ENCODE assay signal across 8 cellular contexts in the genomic region with DNA sequence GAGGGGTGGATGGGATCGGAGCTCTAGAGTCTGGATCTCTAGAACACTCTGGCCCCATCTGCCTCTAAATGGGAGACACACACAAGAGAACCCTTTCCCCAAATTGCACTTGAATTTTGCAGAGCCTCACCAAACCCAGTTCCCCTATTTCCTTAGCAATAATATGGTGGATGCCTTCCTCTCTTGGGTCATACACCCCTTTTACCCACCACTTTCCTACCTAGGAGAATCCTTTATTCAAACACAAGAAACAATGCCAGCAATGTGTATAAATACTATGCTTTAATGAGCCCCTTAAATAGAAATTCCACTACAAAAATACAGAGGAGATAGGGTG. TPM values are rescaled to one million over a fixed set of nuclear protein-coding genes. Genes with fewer than 3 reads are reported as not detected.
DNase-seq lines count a peak whose midpoint lies in the region; ATAC-seq, FAIRE-seq and TF ChIP-seq lines count a peak whose summit lies in the region.

No MANE protein-coding gene starts in this region.

- H3K79me2 ChIP-seq in DND-41 (ENCODE audit: insufficient read depth, low read length) (peaks cover 33% of the 10 kb centered on the region), PC-9 (ENCODE audit: low read depth) (peaks cover 32% of the 10 kb centered on the region)

- peak overlapping the region; percentile 91 for H3K9ac ChIP-seq in DND-41 (ENCODE audit: low read depth, low read length)

- POLR2A ChIA-PET in PC-9 (lab: Charles Lee; ENCODE audit: unreplicated experiment) = interaction anchor here (0.6 to 1.0 kb wide), 2 partner anchors 41 to 207 kb away, joined by 9 to 10 read pairs; a partner anchor contains a TSS

- DNase-seq in DND-41 (no peak), PC-9 (no peak), epithelial cell of esophagus (ENCODE audit: low read depth) (no peak), pancreas (no peak), NCI-H345 (lab: John Stamatoyannopoulos, UW) (no peak), LoVo (ENCODE audit: low spot score) (no peak), HTR-8/SVneo (ENCODE audit: insufficient read length, low spot score) (no peak)

- H3K4me3 ChIP-seq in DND-41 (ENCODE audit: low read depth in 1 of 2, low read length in 2 of 2) (peak overlapping the region; percentile 94 to 95), PC-9 (peak overlapping the region; percentile 69), epithelial cell of esophagus (ENCODE audit: low read length) (peak overlapping the region; percentile 97), pancreas (peak overlapping the region in 2 of 4 donors; percentile 62 to 79)

- WGBS in pancreas, 2 donors = 0% methylated on average over 1 of the region's 1 CpG

- no TSS peak for BruUV-seq in PC-9 (replicated peaks; lab: Mats Ljungman, UMichigan)

- H3K9me3 ChIP-seq in DND-41 (ENCODE audit: insufficient read depth, low read length, severe bottlenecking) (no peaks in the 10 kb centered on the region), PC-9 (ENCODE audit: insufficient read depth, low read depth) (no peaks in the 10 kb centered on the region), pancreas (no peaks in the 10 kb centered on the region)

- H2AFZ ChIP-seq in DND-41 (ENCODE audit: low read depth, low read length) (peak overlapping the region; percentile 76), PC-9 (peak overlapping the region; percentile 78; the same call in 1 of the 2 replicates)

- peaks cover 39% of the 10 kb centered on the region for H3K36me3 ChIP-seq in DND-41 (ENCODE audit: insufficient read depth, low read length)
- peaks cover 36% of the 10 kb centered on the region for H3K36me3 ChIP-seq in PC-9 (ENCODE audit: low read depth)
- peaks cover 0 to 33% (median 16%) of the 10 kb centered on the region in 3 donors for H3K36me3 ChIP-seq in pancreas

- peaks cover 26% of the 10 kb centered on the region for H4K20me1 ChIP-seq in DND-41 (ENCODE audit: insufficient read depth, low read length)
- H4K20me1 ChIP-seq in PC-9 (ENCODE audit: insufficient read depth) = peaks cover 7% of the 10 kb centered on the region

- peak; percentile 19 for TF ChIP-seq CTCF in DND-41 (IDR thresholded peaks at IDR 0.05; ENCODE audit: borderline replicate concordance, extremely low read depth, low read length, poor library complexity, severe bottlenecking)
- TF ChIP-seq CTCF in PC-9 (conservative IDR thresholded peaks at IDR 0.05) = no peak
- TF ChIP-seq CTCF in epithelial cell of esophagus (IDR thresholded peaks at IDR 0.05; ENCODE audit: insufficient read depth, low read depth, low read length, missing control alignments) = no peak
- TF ChIP-seq CTCF in pancreas (IDR thresholded peaks at IDR 0.05) = no peak

- H3K4me1 ChIP-seq in DND-41 (ENCODE audit: insufficient read depth, low read length) (peaks cover 37% of the 10 kb centered on the region), PC-9 (replicated peaks; ENCODE audit: insufficient read depth) (peaks cover 29% of the 10 kb centered on the region), pancreas (peaks cover 8 to 22% (median 18%) of the 10 kb centered on the region in 3 donors)

- peaks cover 17% of the 10 kb centered on the region for H3F3A ChIP-seq in PC-9 (ENCODE audit: insufficient read depth, low read depth)

- H3K27ac ChIP-seq in DND-41 (ENCODE audit: low read length) (peak overlapping the region; percentile 96), PC-9 (peak overlapping the region; percentile 85), pancreas (peak overlapping the region; percentile 74 to 95 (median 90))

- FAIRE-seq in pancreas (lab: Jason Lieb, UNC) (no peak), HTR-8/SVneo (lab: Jason Lieb, UNC) (no peak)

- H3K4me2 ChIP-seq in DND-41 (ENCODE audit: insufficient read depth, low read length) (peak overlapping the region; percentile 78), PC-9 (peak overlapping the region; percentile 88)

- H3K9me2 ChIP-seq in PC-9 (ENCODE audit: insufficient read depth) = no peaks in the 10 kb centered on the region

- ATAC-seq in DND-41 (ENCODE audit: insufficient read depth, low read depth) (no peak), pancreas (no peak), GM21576 (IDR thresholded peaks at IDR 0.05; ENCODE audit: unreplicated experiment) (no peak)

- H3K27me3 ChIP-seq in DND-41 (ENCODE audit: insufficient read depth, low read length, poor library complexity) (no peaks in the 10 kb centered on the region), PC-9 (ENCODE audit: insufficient read depth, low read depth) (no peaks in the 10 kb centered on the region), pancreas (no peaks in the 10 kb centered on the region)

- intact Hi-C loops in PC-9 (cut with micrococcal nuclease; ENCODE audit: unreplicated experiment) (no loop called here), pancreas (cut with DNase I) (no loop called here)

- CTCF ChIA-PET in PC-9 (lab: Charles Lee) = no interaction called here

RNA-seq across cellular contexts. Expression of gene SF3B4, which starts 0.8 kb away (rescaled TPM):
- total RNA-seq in PC-9 (2021) (50.8 and 73.1 TPM in 2 replicates), pancreas (10 to 100 TPM; 10.5 to 23.5 (median 19.3) TPM)
- polyA plus RNA-seq in pancreas = 10 to 100 TPM; 15.7 to 24.3 TPM

RNA-seq across cellular contexts. Expression of gene MTMR11, which starts 8.3 kb away (rescaled TPM):
- 16.0 and 18.2 TPM in 2 replicates for total RNA-seq in PC-9 (2021)
- 10 to 100 TPM in 1 of 6 donors, 1 to 10 TPM in 5; 1.7 to 11.8 (median 3.7) TPM for total RNA-seq in pancreas
- 1 to 10 TPM; 4.1 to 4.9 TPM for polyA plus RNA-seq in pancreas

RNA-seq across cellular contexts. Expression of gene SV2A, which starts 10.7 kb away (rescaled TPM):
- total RNA-seq in PC-9 (2021) = 0.20 and 0.33 TPM in 2 replicates
- 1 to 10 TPM in 3 of 6 donors, under 1 TPM in 3; 0.32 to 2.5 (median 0.96) TPM for total RNA-seq in pancreas
- polyA plus RNA-seq in pancreas = 1 to 10 TPM; 2.3 to 8.3 TPM

RNA-seq across cellular contexts. Expression of gene BOLA1, which starts 29.0 kb away (rescaled TPM):
- total RNA-seq in PC-9 (2021) (16.2 and 23.7 TPM in 2 replicates), pancreas (1 to 10 TPM; 7.0 to 8.8 (median 8.5) TPM)
- polyA plus RNA-seq in pancreas = 10 to 100 TPM; 19.6 to 24.1 TPM
